Comparison of ENCODE assay signal across 21 cellular contexts in the genomic region with DNA sequence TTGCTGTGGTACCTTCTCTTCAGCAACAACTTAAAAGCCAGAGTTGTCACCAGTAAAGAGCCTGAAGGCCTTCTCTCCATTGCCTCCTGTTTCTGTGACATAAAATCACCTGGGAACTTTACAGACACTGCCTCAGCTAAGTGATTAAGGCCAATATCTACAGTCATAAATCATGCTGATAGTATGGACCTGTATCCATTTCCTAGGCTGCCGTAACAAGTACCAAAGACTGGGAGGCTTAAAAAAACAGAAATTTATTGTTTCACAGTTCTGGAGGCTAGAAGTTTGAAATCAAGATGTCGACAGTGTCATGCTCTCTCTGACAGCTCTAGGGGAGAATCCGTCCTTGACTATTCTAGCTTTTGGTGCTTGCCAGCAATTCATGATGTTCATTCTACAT.
"Had no signal": no experiment of that assay in that cellular context is flagged by ENCODE, and none has a peak within 500 bp of the region (broad histone marks: within the 10 kb centered on the region; RNA-seq: fewer than 3 reads in every experiment).

No MANE protein-coding gene starts in this region.

- H3K9me3 ChIP-seq: SJSA1 had no signal

- H3K27ac ChIP-seq: KMS-11, SJSA1, SK-N-MC had no signal

- H3K4me1 ChIP-seq: SJSA1 had no signal

- H3K9ac ChIP-seq: KMS-11 had no signal

- H3K4me2 ChIP-seq: KMS-11 had no signal

- H3K4me3 ChIP-seq: SJSA1, SK-N-MC had no signal

- FAIRE-seq: RCC 7860 had no signal

- DNase-seq: Kasumi-1, MV-4-11, NCI-H1048, NCI-H1105, NCI-H1436 treated with DMSO at 0.1 percent for 48 hours, NCI-H1694, NCI-H187 treated with DMSO at 0.1 percent for 48 hours, NCI-H2029 treated with DMSO at 0.1 percent for 48 hours, NCI-H2171 treated with DMSO at 0.1 percent for 48 hours, NCI-H345, NCI-H446 treated with DMSO at 0.1 percent for 48 hours, NCI-H510A treated with DMSO at 0.1 percent for 48 hours, NCI-H526 treated with DMSO at 0.1 percent for 48 hours, NCI-H748 treated with DMSO at 0.1 percent for 48 hours, Right ventricle myocardium superior, RPMI8226, SIG-M5 had no signal

- H3K36me3 ChIP-seq: SJSA1 had no signal
